ENCODE assay signal across 8 cellular contexts in the genomic region with DNA sequence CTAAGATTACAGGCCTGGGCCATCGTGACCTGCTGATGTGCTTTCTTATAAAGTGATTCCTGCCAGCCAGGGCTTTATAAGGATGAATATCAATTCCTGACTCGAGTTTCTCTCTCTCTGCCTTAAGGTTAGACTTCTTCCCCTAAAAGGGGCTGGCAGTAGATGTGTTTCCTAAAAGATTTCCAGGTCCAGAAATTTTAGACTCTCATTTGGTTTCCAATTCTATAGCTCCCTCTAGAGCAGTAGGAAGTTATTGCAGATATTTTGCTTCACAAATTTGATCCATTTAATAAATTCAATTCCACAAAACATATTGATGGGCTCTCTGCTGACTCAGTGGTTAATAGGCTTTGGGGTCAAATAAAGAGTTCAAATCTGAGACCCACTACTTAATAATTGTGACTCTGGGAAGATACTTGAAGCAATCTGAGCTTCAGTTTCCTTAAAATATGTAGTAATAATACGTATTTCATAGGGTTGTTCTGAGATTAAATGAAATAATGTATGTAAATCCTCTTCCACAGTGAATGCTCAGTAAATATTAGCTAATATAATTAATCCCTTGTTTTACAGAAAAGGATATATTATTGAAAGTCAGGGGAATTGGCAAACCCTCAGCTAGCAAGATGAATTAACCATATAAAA. TPM values are rescaled to one million over a fixed set of nuclear protein-coding genes. Genes with fewer than 3 reads are reported as not detected.
DNase-seq lines count a peak whose midpoint lies in the region; ATAC-seq and TF ChIP-seq lines count a peak whose summit lies in the region.

No MANE protein-coding gene starts in this region.

- no peaks in the 10 kb centered on the region for H4K20me1 ChIP-seq in IMR-90 (ENCODE audit: insufficient read depth, low read length)

- H3K27ac Mint-ChIP-seq in mesothelial cell of epicardium = no peak overlapping the region

- H2AK9ac ChIP-seq in IMR-90 (replicated peaks; ENCODE audit: low read depth, low read length, poor library complexity) = no peak overlapping the region

- TF ChIP-seq RAD21 in IMR-90 (IDR thresholded peaks at IDR 0.05; ENCODE audit: low read length) = peak; percentile 86

- in situ Hi-C loops in IMR-90 (cut with MboI; ENCODE audit: low sequenced_read_pairs) = loop anchor here (5.0 kb wide), 2 partner anchors 71 to 156 kb away; no protein-coding TSS in a partner anchor

- H3K18ac ChIP-seq in IMR-90 (ENCODE audit: low read depth, low read length) = no peak overlapping the region

- H2BK5ac ChIP-seq in IMR-90 (ENCODE audit: low read depth, low read length, poor library complexity, severe bottlenecking) = no peak overlapping the region

- intact Hi-C loops in IMR-90 (cut with micrococcal nuclease) (loop anchor here (1.0 to 5.0 kb wide), 3 partner anchors 75 to 160 kb away; partner anchors contain the start of gene SPG11), dorsolateral prefrontal cortex (cut with DNase I) (loop anchor here in 1 of 2 donors (5.0 kb wide), 1 partner anchor 161 kb away; no protein-coding TSS in a partner anchor)

- no peak overlapping the region for H3K14ac ChIP-seq in IMR-90 (replicated peaks; ENCODE audit: low read depth, low read length)

- TF ChIP-seq CTCF in IMR-90 (conservative IDR thresholded peaks at IDR 0.05; ENCODE audit: low read depth, low read length) (peak; percentile 86), RWPE2 (IDR thresholded peaks at IDR 0.05; ENCODE audit: poor library complexity, severe bottlenecking) (peak; percentile 99), dorsolateral prefrontal cortex (IDR thresholded peaks at IDR 0.05 in 54 of 56, conservative IDR thresholded peaks at IDR 0.05 in 2 of 56; ENCODE audit: low read depth in 1 of 56, partially characterized antibody in 56 of 56) (peak; percentile 49 to 86 (median 70)), mesothelial cell of epicardium (IDR thresholded peaks at IDR 0.05; ENCODE audit: unreplicated experiment) (peak; percentile 49)

- 0 out of 2 replicates have a peak overlapping the region, but pooled peaks have one; percentile 12 for H2AK5ac ChIP-seq in IMR-90 (ENCODE audit: low read depth, low read length)

- H3K56ac ChIP-seq in IMR-90 (ENCODE audit: extremely low read depth, insufficient read depth, low read length) = no peak overlapping the region

- dilution Hi-C loops in IMR-90 (cut with HindIII; ENCODE audit: low sequenced_read_pairs, unreplicated experiment) = no loop called here

- no peak overlapping the region for H3K9ac ChIP-seq in IMR-90 (ENCODE audit: low read depth, low read length)

- H3K4me1 ChIP-seq in IMR-90 (ENCODE audit: control insufficient read depth, insufficient read depth, low read length) (peaks cover 6% of the 10 kb centered on the region), RWPE2 (ENCODE audit: insufficient read depth, poor library complexity, severe bottlenecking) (peaks cover 7% of the 10 kb centered on the region)

- H3K36me3 Mint-ChIP-seq in mesothelial cell of epicardium = peaks cover 2% of the 10 kb centered on the region

- no peaks in the 10 kb centered on the region for H3K79me1 ChIP-seq in IMR-90 (ENCODE audit: low read depth in 1 of 2, low read length in 2 of 2)

- ATAC-seq in IMR-90 (ENCODE audit: low read depth) (peak; percentile 71), RWPE2 (ENCODE audit: low read depth) (0 out of 3 replicates have a peak, but pooled peaks have one; percentile 31), HG03469 (IDR thresholded peaks at IDR 0.05; ENCODE audit: unreplicated experiment) (no peak), HG03159 (IDR thresholded peaks at IDR 0.05; ENCODE audit: unreplicated experiment) (no peak), GM21825 (IDR thresholded peaks at IDR 0.05; ENCODE audit: unreplicated experiment) (no peak)

- no peak overlapping the region for H4K5ac ChIP-seq in IMR-90 (ENCODE audit: low read depth, low read length)

- WGBS in IMR-90 (ENCODE audit: extremely low coverage in 2 of 2, insufficient read length in 1 of 2), 2 experiments = no CpG with 5 or more reads among the region's 3 CpGs

- H2BK20ac ChIP-seq in IMR-90 (ENCODE audit: low read depth, low read length) = no peak overlapping the region

- H3K4me3 Mint-ChIP-seq in mesothelial cell of epicardium = no peak overlapping the region

- H3K36me3 ChIP-seq in IMR-90 (ENCODE audit: control insufficient read depth, insufficient read depth, low read length) = no peaks in the 10 kb centered on the region
- H3K36me3 ChIP-seq in RWPE2 (ENCODE audit: low read depth) = no peaks in the 10 kb centered on the region

- H4K8ac ChIP-seq in IMR-90 (ENCODE audit: low read depth in 2 of 2, low read length in 2 of 2) = no peak overlapping the region

- no peaks in the 10 kb centered on the region for H3K27me3 Mint-ChIP-seq in mesothelial cell of epicardium (ENCODE audit: low read depth)

- CTCF ChIA-PET in IMR-90 (lab: Yijun Ruan, JAX) = interaction anchor here (0.6 to 2.6 kb wide), 13 partner anchors 10 to 176 kb away, joined by 3 to 19 read pairs (median 3); partner anchors contain the start of genes B2M, PATL2 and SPG11

- no peaks in the 10 kb centered on the region for H3K9me3 ChIP-seq in IMR-90 (ENCODE audit: control insufficient read depth, insufficient read depth, low read length)
- H3K9me3 ChIP-seq in RWPE2 (ENCODE audit: severe bottlenecking) = no peaks in the 10 kb centered on the region

- H3K4me3 ChIP-seq in IMR-90 (ENCODE audit: insufficient read depth, low read depth, low read length) = no peak overlapping the region
- no peak overlapping the region for H3K4me3 ChIP-seq in RWPE2 (ENCODE audit: severe bottlenecking)
- H3K4me3 ChIP-seq in dorsolateral prefrontal cortex = no peak overlapping the region

- no peaks in the 10 kb centered on the region for H3K9me1 ChIP-seq in IMR-90 (ENCODE audit: insufficient read depth, low read length)

- H3K4me1 Mint-ChIP-seq in mesothelial cell of epicardium = no peaks in the 10 kb centered on the region

- H4K91ac ChIP-seq in IMR-90 (ENCODE audit: insufficient read depth, low read depth, low read length) = no peak overlapping the region

- H2BK120ac ChIP-seq in IMR-90 (ENCODE audit: low read depth, low read length) = no peak overlapping the region

- no peak overlapping the region for H2BK15ac ChIP-seq in IMR-90 (ENCODE audit: low read depth, low read length)

- TF ChIP-seq POLR2A in IMR-90 (IDR thresholded peaks at IDR 0.05; ENCODE audit: low read depth, low read length) = 0 out of 2 replicates have a peak, but pooled peaks have one; percentile 25

- H3K27me3 ChIP-seq in IMR-90 (ENCODE audit: control insufficient read depth, insufficient read depth, low read length) (no peaks in the 10 kb centered on the region), RWPE2 (ENCODE audit: insufficient read depth, poor library complexity, severe bottlenecking) (peaks cover 3% of the 10 kb centered on the region), dorsolateral prefrontal cortex (no peaks in the 10 kb centered on the region)

- H3K23ac ChIP-seq in IMR-90 (ENCODE audit: low read depth, low read length) = no peak overlapping the region

- H3K9me3 Mint-ChIP-seq in mesothelial cell of epicardium = no peaks in the 10 kb centered on the region

- H2AFZ ChIP-seq in IMR-90 (replicated peaks; ENCODE audit: low read length, poor library complexity) = peak overlapping the region; percentile 70

- no peak overlapping the region for H3K27ac ChIP-seq in IMR-90 (ENCODE audit: insufficient read depth, low read length)
- H3K27ac ChIP-seq in RWPE2 (ENCODE audit: poor library complexity, severe bottlenecking) = no peak overlapping the region
- peak overlapping the region in 6 of 59 donors; percentile 18 to 64 (median 52) for H3K27ac ChIP-seq in dorsolateral prefrontal cortex

- BruUV-seq in IMR-90 (replicated peaks; lab: Mats Ljungman, UMichigan) = no TSS peak

- POLR2A ChIA-PET in IMR-90 (lab: Charles Lee; ENCODE audit: unreplicated experiment) = interaction anchor here (0.6 to 1.0 kb wide), 2 partner anchors 26 to 75 kb away, joined by 4 to 7 read pairs; partner anchors contain the start of gene SPG11

- DNase-seq in DMS53 (lab: John Stamatoyannopoulos, UW) = peak; percentile 66
- DNase-seq in IMR-90 = peak; percentile 65
- no peak for DNase-seq in RWPE2 (ENCODE audit: low spot score)
- DNase-seq in dorsolateral prefrontal cortex = no peak
- DNase-seq in mesothelial cell of epicardium (ENCODE audit: low spot score in 2 of 2, unreplicated experiment in 2 of 2) = no peak

- H3K4ac ChIP-seq in IMR-90 (ENCODE audit: low read depth, low read length) = no peak overlapping the region

- no peak overlapping the region for H3K4me2 ChIP-seq in IMR-90 (ENCODE audit: low read depth, low read length)

TF ChIP-seq in IMR-90, 13 proteins besides CTCF, POLR2A, EP300 and RAD21:
- TF ChIP-seq SMC3 (IDR thresholded peaks at IDR 0.05; ENCODE audit: low read depth, low read length) = peak; percentile 89
- TF ChIP-seq CEBPB (IDR thresholded peaks at IDR 0.05; ENCODE audit: low read depth, low read length) = no peak
- peak; percentile 5; the same call in 1 of the 2 replicates for TF ChIP-seq MAFK (IDR thresholded peaks at IDR 0.05; ENCODE audit: low read depth, low read length)
TF ChIP-seq in IMR-90: peak in this region for 2.

RNA-seq across cellular contexts. Expression of gene TRIM69, which starts 2.1 kb away (rescaled TPM):
- 7.7 and 8.1 TPM in 2 replicates for total RNA-seq in IMR-90 (2012; rRNA removed)
- polyA plus RNA-seq in IMR-90 (2012; rRNA removed) = 4.5 and 5.3 TPM in 2 replicates
- 6.3 and 7.1 TPM in 2 replicates for polyA plus RNA-seq in IMR-90 (2012; cell fraction: cytosol; rRNA removed)
- polyA plus RNA-seq in IMR-90 (2012; cell fraction: nucleus; rRNA removed; ENCODE audit: low replicate concordance) = 3.0 and 5.7 TPM in 2 replicates
- 100 to 1,000 TPM in 1 of 120 experiments, 10 to 100 TPM in 119; 31.6 to 103 (median 60.3) TPM for total RNA-seq in dorsolateral prefrontal cortex
- total RNA-seq in mesothelial cell of epicardium = 16.2 to 19.6 TPM (median 17.5 TPM) in 3 replicates

RNA-seq across cellular contexts. Expression of gene B2M, which starts 27.1 kb away (rescaled TPM):
- 716 and 895 TPM in 2 replicates for total RNA-seq in IMR-90 (2012; rRNA removed)
- polyA plus RNA-seq in IMR-90 (2012; rRNA removed) = 2,100 and 3,394 TPM in 2 replicates
- 680 and 780 TPM in 2 replicates for polyA plus RNA-seq in IMR-90 (2012; cell fraction: cytosol; rRNA removed)
- 146 and 966 TPM in 2 replicates for polyA plus RNA-seq in IMR-90 (2012; cell fraction: nucleus; rRNA removed; ENCODE audit: low replicate concordance)
- total RNA-seq in dorsolateral prefrontal cortex = 1,000 to 10,000 TPM in 4 of 120 experiments, 100 to 1,000 TPM in 116; 213 to 1,235 (median 449) TPM
- 237 to 256 TPM (median 240 TPM) in 3 replicates for total RNA-seq in mesothelial cell of epicardium

RNA-seq across cellular contexts. Expression of gene PATL2, which starts 27.3 kb away (rescaled TPM):
- total RNA-seq in IMR-90 (2012; rRNA removed) (not detected in 2 replicates), dorsolateral prefrontal cortex (1 to 10 TPM in 67 of 120 experiments, under 1 TPM in 45, not detected in 8; 0.20 to 6.3 (median 1.2) TPM), mesothelial cell of epicardium (0.66 to 1.3 TPM (median 1.1 TPM) in 3 replicates)
- polyA plus RNA-seq in IMR-90 (2012; rRNA removed) = 0.10 and 0.14 TPM in 2 replicates
- polyA plus RNA-seq in IMR-90 (2012; cell fraction: cytosol; rRNA removed) = 0.08 and 0.15 TPM in 2 replicates
- 0.77 and 0.94 TPM in 2 replicates for polyA plus RNA-seq in IMR-90 (2012; cell fraction: nucleus; rRNA removed; ENCODE audit: low replicate concordance)

Comparison
In these comparisons a context has a peak if more than half of its experiments do, and no peak if none do; other contexts are left out.
1. DNase-seq: peak in DMS53 (single experiment) and IMR-90 (single experiment); none in RWPE2 (single experiment), dorsolateral prefrontal cortex (0 of 10) and mesothelial cell of epicardium (0 of 2).
2. ATAC-seq: peak in IMR-90 (single experiment) and RWPE2 (single experiment); none in HG03469 (single experiment), HG03159 (single experiment) and GM21825 (single experiment).
3. CTCF ChIP-seq: peak in every context shown above with its lines; median percentile 99 in RWPE2; 86 in IMR-90; 70 in dorsolateral prefrontal cortex; 49 in mesothelial cell of epicardium.